ENCODE assay signal across 1 cellular context in the genomic region with DNA sequence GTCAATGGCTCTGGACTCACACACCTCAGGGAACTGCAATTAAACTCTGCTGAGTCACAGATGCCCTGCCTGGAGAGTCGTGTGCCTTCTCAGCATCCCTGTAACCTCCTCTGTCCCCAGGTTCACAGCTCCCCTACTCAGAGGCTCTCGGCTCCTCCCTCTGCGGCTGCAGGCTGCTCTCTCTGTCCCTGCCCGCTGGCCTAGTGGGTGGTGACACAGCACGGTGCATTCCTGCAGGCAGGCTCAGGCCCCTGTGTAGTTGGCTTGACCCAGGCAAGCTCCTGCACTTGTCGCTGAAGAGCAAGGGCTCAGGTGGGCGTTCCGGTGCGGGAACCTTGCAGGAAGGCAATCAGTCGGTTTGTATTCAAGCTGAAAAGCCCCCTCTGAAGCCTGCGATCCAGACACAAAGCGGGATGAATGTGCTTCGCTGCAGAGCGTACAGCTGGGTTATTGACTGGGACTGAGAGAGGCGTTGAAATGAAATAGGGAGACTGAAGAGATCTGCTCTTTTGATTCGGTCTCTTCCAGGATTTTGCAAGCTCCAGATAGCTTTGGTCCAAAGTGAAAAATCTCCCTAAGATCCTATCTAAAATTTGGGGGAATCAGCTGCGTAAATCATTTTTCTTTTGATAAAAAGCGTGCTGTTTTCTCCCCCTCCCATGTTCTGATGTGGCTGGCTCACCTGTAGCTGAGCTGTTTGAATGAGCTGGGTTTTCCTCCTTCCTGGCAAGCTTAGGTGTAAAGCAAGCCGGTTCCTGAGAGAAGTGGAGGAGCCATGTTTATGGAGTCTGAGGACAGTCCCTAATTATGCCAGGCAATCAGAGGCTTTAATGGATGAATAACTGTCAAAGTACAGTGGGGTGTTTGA.
TF ChIP-seq lines count a peak whose summit lies in the region.

No MANE protein-coding gene starts in this region.

TF ChIP-seq in HepG2, 621 proteins besides CTCF, POLR2A, EP300 and RAD21 (continued from another document and continues in another):
- TF ChIP-seq, protein P1, sequence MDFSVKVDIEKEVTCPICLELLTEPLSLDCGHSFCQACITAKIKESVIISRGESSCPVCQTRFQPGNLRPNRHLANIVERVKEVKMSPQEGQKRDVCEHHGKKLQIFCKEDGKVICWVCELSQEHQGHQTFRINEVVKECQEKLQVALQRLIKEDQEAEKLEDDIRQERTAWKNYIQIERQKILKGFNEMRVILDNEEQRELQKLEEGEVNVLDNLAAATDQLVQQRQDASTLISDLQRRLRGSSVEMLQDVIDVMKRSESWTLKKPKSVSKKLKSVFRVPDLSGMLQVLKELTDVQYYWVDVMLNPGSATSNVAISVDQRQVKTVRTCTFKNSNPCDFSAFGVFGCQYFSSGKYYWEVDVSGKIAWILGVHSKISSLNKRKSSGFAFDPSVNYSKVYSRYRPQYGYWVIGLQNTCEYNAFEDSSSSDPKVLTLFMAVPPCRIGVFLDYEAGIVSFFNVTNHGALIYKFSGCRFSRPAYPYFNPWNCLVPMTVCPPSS (IDR thresholded peaks at IDR 0.05): no peak
- TF ChIP-seq MLLT10 (CRISPR knock-in tag; IDR thresholded peaks at IDR 0.05): no peak
- TF ChIP-seq MEF2D (CRISPR knock-in tag; IDR thresholded peaks at IDR 0.05): peak; percentile 63; the same call in 1 of the 2 replicates
- no peak for TF ChIP-seq ZNF143 (CRISPR knock-in tag; IDR thresholded peaks at IDR 0.05)
- TF ChIP-seq, protein P2, sequence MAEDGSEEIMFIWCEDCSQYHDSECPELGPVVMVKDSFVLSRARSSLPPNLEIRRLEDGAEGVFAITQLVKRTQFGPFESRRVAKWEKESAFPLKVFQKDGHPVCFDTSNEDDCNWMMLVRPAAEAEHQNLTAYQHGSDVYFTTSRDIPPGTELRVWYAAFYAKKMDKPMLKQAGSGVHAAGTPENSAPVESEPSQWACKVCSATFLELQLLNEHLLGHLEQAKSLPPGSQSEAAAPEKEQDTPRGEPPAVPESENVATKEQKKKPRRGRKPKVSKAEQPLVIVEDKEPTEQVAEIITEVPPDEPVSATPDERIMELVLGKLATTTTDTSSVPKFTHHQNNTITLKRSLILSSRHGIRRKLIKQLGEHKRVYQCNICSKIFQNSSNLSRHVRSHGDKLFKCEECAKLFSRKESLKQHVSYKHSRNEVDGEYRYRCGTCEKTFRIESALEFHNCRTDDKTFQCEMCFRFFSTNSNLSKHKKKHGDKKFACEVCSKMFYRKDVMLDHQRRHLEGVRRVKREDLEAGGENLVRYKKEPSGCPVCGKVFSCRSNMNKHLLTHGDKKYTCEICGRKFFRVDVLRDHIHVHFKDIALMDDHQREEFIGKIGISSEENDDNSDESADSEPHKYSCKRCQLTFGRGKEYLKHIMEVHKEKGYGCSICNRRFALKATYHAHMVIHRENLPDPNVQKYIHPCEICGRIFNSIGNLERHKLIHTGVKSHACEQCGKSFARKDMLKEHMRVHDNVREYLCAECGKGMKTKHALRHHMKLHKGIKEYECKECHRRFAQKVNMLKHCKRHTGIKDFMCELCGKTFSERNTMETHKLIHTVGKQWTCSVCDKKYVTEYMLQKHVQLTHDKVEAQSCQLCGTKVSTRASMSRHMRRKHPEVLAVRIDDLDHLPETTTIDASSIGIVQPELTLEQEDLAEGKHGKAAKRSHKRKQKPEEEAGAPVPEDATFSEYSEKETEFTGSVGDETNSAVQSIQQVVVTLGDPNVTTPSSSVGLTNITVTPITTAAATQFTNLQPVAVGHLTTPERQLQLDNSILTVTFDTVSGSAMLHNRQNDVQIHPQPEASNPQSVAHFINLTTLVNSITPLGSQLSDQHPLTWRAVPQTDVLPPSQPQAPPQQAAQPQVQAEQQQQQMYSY (CRISPR knock-in tag; IDR thresholded peaks at IDR 0.05): no peak
- TF ChIP-seq SATB2 (CRISPR knock-in tag; IDR thresholded peaks at IDR 0.05): no peak
- TF ChIP-seq, protein P3, sequence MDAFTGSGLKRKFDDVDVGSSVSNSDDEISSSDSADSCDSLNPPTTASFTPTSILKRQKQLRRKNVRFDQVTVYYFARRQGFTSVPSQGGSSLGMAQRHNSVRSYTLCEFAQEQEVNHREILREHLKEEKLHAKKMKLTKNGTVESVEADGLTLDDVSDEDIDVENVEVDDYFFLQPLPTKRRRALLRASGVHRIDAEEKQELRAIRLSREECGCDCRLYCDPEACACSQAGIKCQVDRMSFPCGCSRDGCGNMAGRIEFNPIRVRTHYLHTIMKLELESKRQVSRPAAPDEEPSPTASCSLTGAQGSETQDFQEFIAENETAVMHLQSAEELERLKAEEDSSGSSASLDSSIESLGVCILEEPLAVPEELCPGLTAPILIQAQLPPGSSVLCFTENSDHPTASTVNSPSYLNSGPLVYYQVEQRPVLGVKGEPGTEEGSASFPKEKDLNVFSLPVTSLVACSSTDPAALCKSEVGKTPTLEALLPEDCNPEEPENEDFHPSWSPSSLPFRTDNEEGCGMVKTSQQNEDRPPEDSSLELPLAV (CRISPR knock-in tag; conservative IDR thresholded peaks at IDR 0.05; ENCODE audit: low read depth): no peak
- TF ChIP-seq ZNF776 (CRISPR knock-in tag; IDR thresholded peaks at IDR 0.05): no peak
- TF ChIP-seq PHB2 (IDR thresholded peaks at IDR 0.05; ENCODE audit: partially characterized antibody): no peak
- TF ChIP-seq, protein P4, sequence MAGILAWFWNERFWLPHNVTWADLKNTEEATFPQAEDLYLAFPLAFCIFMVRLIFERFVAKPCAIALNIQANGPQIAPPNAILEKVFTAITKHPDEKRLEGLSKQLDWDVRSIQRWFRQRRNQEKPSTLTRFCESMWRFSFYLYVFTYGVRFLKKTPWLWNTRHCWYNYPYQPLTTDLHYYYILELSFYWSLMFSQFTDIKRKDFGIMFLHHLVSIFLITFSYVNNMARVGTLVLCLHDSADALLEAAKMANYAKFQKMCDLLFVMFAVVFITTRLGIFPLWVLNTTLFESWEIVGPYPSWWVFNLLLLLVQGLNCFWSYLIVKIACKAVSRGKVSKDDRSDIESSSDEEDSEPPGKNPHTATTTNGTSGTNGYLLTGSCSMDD (CRISPR knock-in tag; IDR thresholded peaks at IDR 0.05): no peak
- TF ChIP-seq GABPA (IDR thresholded peaks at IDR 0.05; ENCODE audit: low read depth, low read length): no peak
- no peak for TF ChIP-seq GABPA (CRISPR knock-in tag; IDR thresholded peaks at IDR 0.05; ENCODE audit: low read depth)
- no peak for TF ChIP-seq TBP (CRISPR knock-in tag; IDR thresholded peaks at IDR 0.05)
- TF ChIP-seq MIER2 (CRISPR knock-in tag; IDR thresholded peaks at IDR 0.05): 0 out of 2 replicates have a peak, but pooled peaks have one; percentile 53
- peak; percentile 72 to 78 for TF ChIP-seq MAFK (conservative IDR thresholded peaks at IDR 0.05 in 1 of 2, IDR thresholded peaks at IDR 0.05 in 1 of 2; ENCODE audit: low read length in 2 of 2)
- TF ChIP-seq, protein P5, sequence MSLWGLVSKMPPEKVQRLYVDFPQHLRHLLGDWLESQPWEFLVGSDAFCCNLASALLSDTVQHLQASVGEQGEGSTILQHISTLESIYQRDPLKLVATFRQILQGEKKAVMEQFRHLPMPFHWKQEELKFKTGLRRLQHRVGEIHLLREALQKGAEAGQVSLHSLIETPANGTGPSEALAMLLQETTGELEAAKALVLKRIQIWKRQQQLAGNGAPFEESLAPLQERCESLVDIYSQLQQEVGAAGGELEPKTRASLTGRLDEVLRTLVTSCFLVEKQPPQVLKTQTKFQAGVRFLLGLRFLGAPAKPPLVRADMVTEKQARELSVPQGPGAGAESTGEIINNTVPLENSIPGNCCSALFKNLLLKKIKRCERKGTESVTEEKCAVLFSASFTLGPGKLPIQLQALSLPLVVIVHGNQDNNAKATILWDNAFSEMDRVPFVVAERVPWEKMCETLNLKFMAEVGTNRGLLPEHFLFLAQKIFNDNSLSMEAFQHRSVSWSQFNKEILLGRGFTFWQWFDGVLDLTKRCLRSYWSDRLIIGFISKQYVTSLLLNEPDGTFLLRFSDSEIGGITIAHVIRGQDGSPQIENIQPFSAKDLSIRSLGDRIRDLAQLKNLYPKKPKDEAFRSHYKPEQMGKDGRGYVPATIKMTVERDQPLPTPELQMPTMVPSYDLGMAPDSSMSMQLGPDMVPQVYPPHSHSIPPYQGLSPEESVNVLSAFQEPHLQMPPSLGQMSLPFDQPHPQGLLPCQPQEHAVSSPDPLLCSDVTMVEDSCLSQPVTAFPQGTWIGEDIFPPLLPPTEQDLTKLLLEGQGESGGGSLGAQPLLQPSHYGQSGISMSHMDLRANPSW (CRISPR knock-in tag; IDR thresholded peaks at IDR 0.05; ENCODE audit: borderline replicate concordance): no peak
- TF ChIP-seq AGO2 (optimal IDR thresholded peaks at IDR 0.05; ENCODE audit: low read depth, low read length): no peak
- no peak for TF ChIP-seq ZNF558 (CRISPR knock-in tag; IDR thresholded peaks at IDR 0.05; ENCODE audit: borderline replicate concordance)
- TF ChIP-seq ETV5 (CRISPR knock-in tag; IDR thresholded peaks at IDR 0.05; ENCODE audit: borderline replicate concordance): peak; percentile 30; the same call in 1 of the 2 replicates
- TF ChIP-seq, protein P6, sequence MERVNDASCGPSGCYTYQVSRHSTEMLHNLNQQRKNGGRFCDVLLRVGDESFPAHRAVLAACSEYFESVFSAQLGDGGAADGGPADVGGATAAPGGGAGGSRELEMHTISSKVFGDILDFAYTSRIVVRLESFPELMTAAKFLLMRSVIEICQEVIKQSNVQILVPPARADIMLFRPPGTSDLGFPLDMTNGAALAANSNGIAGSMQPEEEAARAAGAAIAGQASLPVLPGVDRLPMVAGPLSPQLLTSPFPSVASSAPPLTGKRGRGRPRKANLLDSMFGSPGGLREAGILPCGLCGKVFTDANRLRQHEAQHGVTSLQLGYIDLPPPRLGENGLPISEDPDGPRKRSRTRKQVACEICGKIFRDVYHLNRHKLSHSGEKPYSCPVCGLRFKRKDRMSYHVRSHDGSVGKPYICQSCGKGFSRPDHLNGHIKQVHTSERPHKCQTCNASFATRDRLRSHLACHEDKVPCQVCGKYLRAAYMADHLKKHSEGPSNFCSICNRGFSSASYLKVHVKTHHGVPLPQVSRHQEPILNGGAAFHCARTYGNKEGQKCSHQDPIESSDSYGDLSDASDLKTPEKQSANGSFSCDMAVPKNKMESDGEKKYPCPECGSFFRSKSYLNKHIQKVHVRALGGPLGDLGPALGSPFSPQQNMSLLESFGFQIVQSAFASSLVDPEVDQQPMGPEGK (CRISPR knock-in tag; IDR thresholded peaks at IDR 0.05): peak; percentile 43; the same call in 1 of the 2 replicates
- no peak for TF ChIP-seq KLF15 (CRISPR knock-in tag; IDR thresholded peaks at IDR 0.05; ENCODE audit: borderline replicate concordance)
- TF ChIP-seq SCMH1 (CRISPR knock-in tag; IDR thresholded peaks at IDR 0.05; ENCODE audit: borderline replicate concordance): no peak
- peak; percentile 35 for TF ChIP-seq ZEB1 (IDR thresholded peaks at IDR 0.05; ENCODE audit: insufficient replicate concordance, low read depth)
- TF ChIP-seq, protein P7, sequence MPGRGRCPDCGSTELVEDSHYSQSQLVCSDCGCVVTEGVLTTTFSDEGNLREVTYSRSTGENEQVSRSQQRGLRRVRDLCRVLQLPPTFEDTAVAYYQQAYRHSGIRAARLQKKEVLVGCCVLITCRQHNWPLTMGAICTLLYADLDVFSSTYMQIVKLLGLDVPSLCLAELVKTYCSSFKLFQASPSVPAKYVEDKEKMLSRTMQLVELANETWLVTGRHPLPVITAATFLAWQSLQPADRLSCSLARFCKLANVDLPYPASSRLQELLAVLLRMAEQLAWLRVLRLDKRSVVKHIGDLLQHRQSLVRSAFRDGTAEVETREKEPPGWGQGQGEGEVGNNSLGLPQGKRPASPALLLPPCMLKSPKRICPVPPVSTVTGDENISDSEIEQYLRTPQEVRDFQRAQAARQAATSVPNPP (CRISPR knock-in tag; IDR thresholded peaks at IDR 0.05): peak; percentile 51; the same call in 1 of the 2 replicates
- TF ChIP-seq, protein P8, sequence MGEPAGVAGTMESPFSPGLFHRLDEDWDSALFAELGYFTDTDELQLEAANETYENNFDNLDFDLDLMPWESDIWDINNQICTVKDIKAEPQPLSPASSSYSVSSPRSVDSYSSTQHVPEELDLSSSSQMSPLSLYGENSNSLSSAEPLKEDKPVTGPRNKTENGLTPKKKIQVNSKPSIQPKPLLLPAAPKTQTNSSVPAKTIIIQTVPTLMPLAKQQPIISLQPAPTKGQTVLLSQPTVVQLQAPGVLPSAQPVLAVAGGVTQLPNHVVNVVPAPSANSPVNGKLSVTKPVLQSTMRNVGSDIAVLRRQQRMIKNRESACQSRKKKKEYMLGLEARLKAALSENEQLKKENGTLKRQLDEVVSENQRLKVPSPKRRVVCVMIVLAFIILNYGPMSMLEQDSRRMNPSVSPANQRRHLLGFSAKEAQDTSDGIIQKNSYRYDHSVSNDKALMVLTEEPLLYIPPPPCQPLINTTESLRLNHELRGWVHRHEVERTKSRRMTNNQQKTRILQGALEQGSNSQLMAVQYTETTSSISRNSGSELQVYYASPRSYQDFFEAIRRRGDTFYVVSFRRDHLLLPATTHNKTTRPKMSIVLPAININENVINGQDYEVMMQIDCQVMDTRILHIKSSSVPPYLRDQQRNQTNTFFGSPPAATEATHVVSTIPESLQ (CRISPR knock-in tag; conservative IDR thresholded peaks at IDR 0.05): no peak
- no peak for TF ChIP-seq ISX (CRISPR knock-in tag; conservative IDR thresholded peaks at IDR 0.05)
- TF ChIP-seq MED8 (CRISPR knock-in tag; IDR thresholded peaks at IDR 0.05; ENCODE audit: insufficient replicate concordance): no peak
- TF ChIP-seq ZNF260 (CRISPR knock-in tag; IDR thresholded peaks at IDR 0.05; ENCODE audit: borderline replicate concordance, low read depth): no peak
- peak; percentile 76; the same call in 1 of the 2 replicates for TF ChIP-seq MYC (CRISPR knock-in tag; IDR thresholded peaks at IDR 0.05; ENCODE audit: borderline replicate concordance)
- TF ChIP-seq ZNF484 (CRISPR knock-in tag; IDR thresholded peaks at IDR 0.05; ENCODE audit: borderline replicate concordance, low read depth): no peak
- TF ChIP-seq, protein P9, sequence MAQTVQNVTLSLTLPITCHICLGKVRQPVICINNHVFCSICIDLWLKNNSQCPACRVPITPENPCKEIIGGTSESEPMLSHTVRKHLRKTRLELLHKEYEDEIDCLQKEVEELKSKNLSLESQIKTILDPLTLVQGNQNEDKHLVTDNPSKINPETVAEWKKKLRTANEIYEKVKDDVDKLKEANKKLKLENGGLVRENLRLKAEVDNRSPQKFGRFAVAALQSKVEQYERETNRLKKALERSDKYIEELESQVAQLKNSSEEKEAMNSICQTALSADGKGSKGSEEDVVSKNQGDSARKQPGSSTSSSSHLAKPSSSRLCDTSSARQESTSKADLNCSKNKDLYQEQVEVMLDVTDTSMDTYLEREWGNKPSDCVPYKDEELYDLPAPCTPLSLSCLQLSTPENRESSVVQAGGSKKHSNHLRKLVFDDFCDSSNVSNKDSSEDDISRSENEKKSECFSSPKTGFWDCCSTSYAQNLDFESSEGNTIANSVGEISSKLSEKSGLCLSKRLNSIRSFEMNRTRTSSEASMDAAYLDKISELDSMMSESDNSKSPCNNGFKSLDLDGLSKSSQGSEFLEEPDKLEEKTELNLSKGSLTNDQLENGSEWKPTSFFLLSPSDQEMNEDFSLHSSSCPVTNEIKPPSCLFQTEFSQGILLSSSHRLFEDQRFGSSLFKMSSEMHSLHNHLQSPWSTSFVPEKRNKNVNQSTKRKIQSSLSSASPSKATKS (CRISPR knock-in tag; IDR thresholded peaks at IDR 0.05): no peak
- TF ChIP-seq, protein P10, sequence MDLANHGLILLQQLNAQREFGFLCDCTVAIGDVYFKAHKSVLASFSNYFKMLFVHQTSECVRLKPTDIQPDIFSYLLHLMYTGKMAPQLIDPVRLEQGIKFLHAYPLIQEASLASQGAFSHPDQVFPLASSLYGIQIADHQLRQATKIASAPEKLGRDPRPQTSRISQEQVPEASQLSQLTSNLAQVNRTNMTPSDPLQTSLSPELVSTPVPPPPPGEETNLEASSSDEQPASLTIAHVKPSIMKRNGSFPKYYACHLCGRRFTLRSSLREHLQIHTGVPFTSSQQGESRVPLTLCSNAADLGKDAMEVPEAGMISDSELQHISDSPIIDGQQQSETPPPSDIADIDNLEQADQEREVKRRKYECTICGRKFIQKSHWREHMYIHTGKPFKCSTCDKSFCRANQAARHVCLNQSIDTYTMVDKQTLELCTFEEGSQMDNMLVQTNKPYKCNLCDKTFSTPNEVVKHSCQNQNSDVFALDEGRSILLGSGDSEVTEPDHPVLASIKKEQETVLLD (CRISPR knock-in tag; IDR thresholded peaks at IDR 0.05; ENCODE audit: low read depth): no peak
- TF ChIP-seq HNRNPLL (IDR thresholded peaks at IDR 0.05; ENCODE audit: low read depth, low read length, poor library complexity, severe bottlenecking): peak; percentile 51
